In the genomic region with DNA sequence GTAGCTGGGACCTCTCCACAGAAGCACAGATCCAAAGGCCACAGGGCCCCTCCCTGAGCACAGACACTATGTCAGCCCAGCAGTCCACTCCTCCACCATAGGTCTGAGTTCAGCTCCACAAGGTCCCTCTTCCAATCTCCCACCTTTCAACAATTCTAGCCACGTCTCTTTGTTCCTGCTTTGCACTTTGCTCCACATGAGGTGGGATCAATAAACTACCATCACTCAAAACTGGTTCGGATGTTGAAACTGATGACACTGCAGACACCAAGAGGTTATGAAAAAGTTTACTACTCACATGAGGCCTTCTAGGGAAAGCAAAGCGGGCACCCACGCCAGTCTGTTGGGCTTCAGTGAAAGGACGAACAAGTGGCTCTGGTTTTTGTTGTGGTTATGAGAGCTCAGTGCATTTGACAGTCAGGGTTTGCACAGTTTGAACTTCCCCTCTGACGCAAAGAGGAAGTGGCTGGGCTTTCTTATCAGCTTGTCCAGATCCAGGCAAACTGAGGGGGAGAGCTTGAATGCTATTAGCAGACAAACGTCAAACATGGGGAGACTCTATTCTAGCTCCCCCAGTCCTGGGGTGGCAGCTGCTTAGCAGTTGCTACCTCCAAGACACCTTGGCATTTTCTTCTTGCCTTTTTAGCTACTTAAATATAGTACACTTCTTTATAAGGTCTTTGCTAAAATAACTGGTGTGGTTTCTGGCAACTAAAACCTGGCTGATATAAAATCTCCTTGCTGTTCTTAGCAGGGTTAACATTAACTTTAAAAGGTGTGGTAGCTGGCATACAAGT, we compare ENCODE assay signal across 1 cellular context.
TF ChIP-seq lines count a peak whose summit lies in the region.

No MANE protein-coding gene starts in this region.

TF ChIP-seq in K562, 482 proteins besides CTCF, POLR2A, EP300 and RAD21 (continued from another document and continues in another):
- TF ChIP-seq, protein P1, sequence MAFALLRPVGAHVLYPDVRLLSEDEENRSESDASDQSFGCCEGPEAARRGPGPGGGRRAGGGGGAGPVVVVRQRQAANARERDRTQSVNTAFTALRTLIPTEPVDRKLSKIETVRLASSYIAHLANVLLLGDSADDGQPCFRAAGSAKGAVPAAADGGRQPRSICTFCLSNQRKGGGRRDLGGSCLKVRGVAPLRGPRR (CRISPR knock-in tag; IDR thresholded peaks at IDR 0.05): no peak
- TF ChIP-seq MAZ (CRISPR knock-in tag; conservative IDR thresholded peaks at IDR 0.05 in 1 of 2, IDR thresholded peaks at IDR 0.05 in 1 of 2) (peak; percentile 78 to 80; a peak in 3 of 4 replicates), THRAP3 (IDR thresholded peaks at IDR 0.05; ENCODE audit: borderline replicate concordance) (peak; percentile 74; the same call in 1 of the 2 replicates), RFX5 (IDR thresholded peaks at IDR 0.05; ENCODE audit: low read depth, low read length) (no peak), NCOA6 (IDR thresholded peaks at IDR 0.05) (peak; percentile 50; the same call in 1 of the 2 replicates), HMG20B (CRISPR knock-in tag; IDR thresholded peaks at IDR 0.05) (no peak), SUPT5H (IDR thresholded peaks at IDR 0.05) (peak; percentile 97), PURB (CRISPR knock-in tag; IDR thresholded peaks at IDR 0.05; ENCODE audit: low read depth) (no peak), ZNF76 (CRISPR knock-in tag; IDR thresholded peaks at IDR 0.05; ENCODE audit: borderline replicate concordance) (no peak), TEAD1 (CRISPR knock-in tag; IDR thresholded peaks at IDR 0.05) (peak; percentile 77 to 81), RBM14 (IDR thresholded peaks at IDR 0.05; ENCODE audit: borderline replicate concordance, insufficient read depth, low read depth, low read length) (no peak), RHOXF2B (CRISPR knock-in tag; conservative IDR thresholded peaks at IDR 0.05) (no peak; the same call in 1 of the 2 replicates), ZNF431 (CRISPR knock-in tag; IDR thresholded peaks at IDR 0.05) (0 out of 2 replicates have a peak, but pooled peaks have one; percentile 29), FOS (IDR thresholded peaks at IDR 0.05; ENCODE audit: extremely low read depth, insufficient read length) (no peak), CHD4 (IDR thresholded peaks at IDR 0.05; ENCODE audit: insufficient read depth, insufficient replicate concordance, low read depth, low read length, poor library complexity, severe bottlenecking) (no peak), MYC (IDR thresholded peaks at IDR 0.05; ENCODE audit: low read depth, low read length) (peak; percentile 77), MYC (CRISPR knock-in tag; IDR thresholded peaks at IDR 0.05; ENCODE audit: borderline replicate concordance, low read depth) (no peak), NBN (IDR thresholded peaks at IDR 0.05; ENCODE audit: low read depth) (peak; percentile 95), ARID1B (IDR thresholded peaks at IDR 0.05) (peak; percentile 99), ETV5 (CRISPR knock-in tag; IDR thresholded peaks at IDR 0.05; ENCODE audit: low read depth) (peak; percentile 98), ZNF696 (CRISPR knock-in tag; conservative IDR thresholded peaks at IDR 0.05) (no peak), TCF7L2 (IDR thresholded peaks at IDR 0.05; ENCODE audit: low read depth, low read length) (no peak), SMARCA5 (IDR thresholded peaks at IDR 0.05) (0 out of 2 replicates have a peak, but pooled peaks have one; percentile 61), PHF21A (IDR thresholded peaks at IDR 0.05; ENCODE audit: borderline replicate concordance, low read depth) (peak; percentile 93; the same call in 1 of the 2 replicates), GATAD2B (IDR thresholded peaks at IDR 0.05; ENCODE audit: borderline replicate concordance) (peak; percentile 88), SETDB1 (IDR thresholded peaks at IDR 0.05; ENCODE audit: low read length) (no peak), ZNF77 (CRISPR knock-in tag; IDR thresholded peaks at IDR 0.05) (no peak), KDM5B (IDR thresholded peaks at IDR 0.05; ENCODE audit: insufficient replicate concordance, low read depth, low read length) (peak; percentile 94), ZC3H11A (IDR thresholded peaks at IDR 0.05; ENCODE audit: low read depth, low read length) (peak; percentile 63; the same call in 1 of the 2 replicates), ZEB2 (IDR thresholded peaks at IDR 0.05) (peak; percentile 73; the same call in 1 of the 2 replicates), KLF1 (tag; IDR thresholded peaks at IDR 0.05) (peak; percentile 73), GATA2 (CRISPR knock-in tag; IDR thresholded peaks at IDR 0.05) (peak; percentile 98), SMAD1 (IDR thresholded peaks at IDR 0.05; ENCODE audit: low read depth, low read length, partially characterized antibody) (peak; percentile 93), MYNN (IDR thresholded peaks at IDR 0.05) (peak; percentile 94), MYNN (CRISPR knock-in tag; IDR thresholded peaks at IDR 0.05) (no peak), ZNF197 (CRISPR knock-in tag; IDR thresholded peaks at IDR 0.05; ENCODE audit: low read depth) (peak; percentile 80; the same call in 1 of the 2 replicates), PCBP2 (IDR thresholded peaks at IDR 0.05; ENCODE audit: low read depth, low read length, poor library complexity, severe bottlenecking) (no peak)
- TF ChIP-seq, protein P2, sequence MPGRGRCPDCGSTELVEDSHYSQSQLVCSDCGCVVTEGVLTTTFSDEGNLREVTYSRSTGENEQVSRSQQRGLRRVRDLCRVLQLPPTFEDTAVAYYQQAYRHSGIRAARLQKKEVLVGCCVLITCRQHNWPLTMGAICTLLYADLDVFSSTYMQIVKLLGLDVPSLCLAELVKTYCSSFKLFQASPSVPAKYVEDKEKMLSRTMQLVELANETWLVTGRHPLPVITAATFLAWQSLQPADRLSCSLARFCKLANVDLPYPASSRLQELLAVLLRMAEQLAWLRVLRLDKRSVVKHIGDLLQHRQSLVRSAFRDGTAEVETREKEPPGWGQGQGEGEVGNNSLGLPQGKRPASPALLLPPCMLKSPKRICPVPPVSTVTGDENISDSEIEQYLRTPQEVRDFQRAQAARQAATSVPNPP (IDR thresholded peaks at IDR 0.05; ENCODE audit: borderline replicate concordance, insufficient read depth, insufficient read length): no peak
- TF ChIP-seq, protein P3, sequence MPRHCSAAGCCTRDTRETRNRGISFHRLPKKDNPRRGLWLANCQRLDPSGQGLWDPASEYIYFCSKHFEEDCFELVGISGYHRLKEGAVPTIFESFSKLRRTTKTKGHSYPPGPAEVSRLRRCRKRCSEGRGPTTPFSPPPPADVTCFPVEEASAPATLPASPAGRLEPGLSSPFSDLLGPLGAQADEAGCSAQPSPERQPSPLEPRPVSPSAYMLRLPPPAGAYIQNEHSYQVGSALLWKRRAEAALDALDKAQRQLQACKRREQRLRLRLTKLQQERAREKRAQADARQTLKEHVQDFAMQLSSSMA (CRISPR knock-in tag; IDR thresholded peaks at IDR 0.05): peak; percentile 52; the same call in 1 of the 2 replicates
- TF ChIP-seq, protein P4, sequence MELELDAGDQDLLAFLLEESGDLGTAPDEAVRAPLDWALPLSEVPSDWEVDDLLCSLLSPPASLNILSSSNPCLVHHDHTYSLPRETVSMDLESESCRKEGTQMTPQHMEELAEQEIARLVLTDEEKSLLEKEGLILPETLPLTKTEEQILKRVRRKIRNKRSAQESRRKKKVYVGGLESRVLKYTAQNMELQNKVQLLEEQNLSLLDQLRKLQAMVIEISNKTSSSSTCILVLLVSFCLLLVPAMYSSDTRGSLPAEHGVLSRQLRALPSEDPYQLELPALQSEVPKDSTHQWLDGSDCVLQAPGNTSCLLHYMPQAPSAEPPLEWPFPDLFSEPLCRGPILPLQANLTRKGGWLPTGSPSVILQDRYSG (tag; conservative IDR thresholded peaks at IDR 0.05; ENCODE audit: low read depth): peak; percentile 41
- TF ChIP-seq, protein P5, sequence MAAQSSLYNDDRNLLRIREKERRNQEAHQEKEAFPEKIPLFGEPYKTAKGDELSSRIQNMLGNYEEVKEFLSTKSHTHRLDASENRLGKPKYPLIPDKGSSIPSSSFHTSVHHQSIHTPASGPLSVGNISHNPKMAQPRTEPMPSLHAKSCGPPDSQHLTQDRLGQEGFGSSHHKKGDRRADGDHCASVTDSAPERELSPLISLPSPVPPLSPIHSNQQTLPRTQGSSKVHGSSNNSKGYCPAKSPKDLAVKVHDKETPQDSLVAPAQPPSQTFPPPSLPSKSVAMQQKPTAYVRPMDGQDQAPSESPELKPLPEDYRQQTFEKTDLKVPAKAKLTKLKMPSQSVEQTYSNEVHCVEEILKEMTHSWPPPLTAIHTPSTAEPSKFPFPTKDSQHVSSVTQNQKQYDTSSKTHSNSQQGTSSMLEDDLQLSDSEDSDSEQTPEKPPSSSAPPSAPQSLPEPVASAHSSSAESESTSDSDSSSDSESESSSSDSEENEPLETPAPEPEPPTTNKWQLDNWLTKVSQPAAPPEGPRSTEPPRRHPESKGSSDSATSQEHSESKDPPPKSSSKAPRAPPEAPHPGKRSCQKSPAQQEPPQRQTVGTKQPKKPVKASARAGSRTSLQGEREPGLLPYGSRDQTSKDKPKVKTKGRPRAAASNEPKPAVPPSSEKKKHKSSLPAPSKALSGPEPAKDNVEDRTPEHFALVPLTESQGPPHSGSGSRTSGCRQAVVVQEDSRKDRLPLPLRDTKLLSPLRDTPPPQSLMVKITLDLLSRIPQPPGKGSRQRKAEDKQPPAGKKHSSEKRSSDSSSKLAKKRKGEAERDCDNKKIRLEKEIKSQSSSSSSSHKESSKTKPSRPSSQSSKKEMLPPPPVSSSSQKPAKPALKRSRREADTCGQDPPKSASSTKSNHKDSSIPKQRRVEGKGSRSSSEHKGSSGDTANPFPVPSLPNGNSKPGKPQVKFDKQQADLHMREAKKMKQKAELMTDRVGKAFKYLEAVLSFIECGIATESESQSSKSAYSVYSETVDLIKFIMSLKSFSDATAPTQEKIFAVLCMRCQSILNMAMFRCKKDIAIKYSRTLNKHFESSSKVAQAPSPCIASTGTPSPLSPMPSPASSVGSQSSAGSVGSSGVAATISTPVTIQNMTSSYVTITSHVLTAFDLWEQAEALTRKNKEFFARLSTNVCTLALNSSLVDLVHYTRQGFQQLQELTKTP (IDR thresholded peaks at IDR 0.05; ENCODE audit: low read depth in 1 of 2, partially characterized antibody in 2 of 2): peak in 1 of 2 experiments; percentile 93
- TF ChIP-seq, protein P6, sequence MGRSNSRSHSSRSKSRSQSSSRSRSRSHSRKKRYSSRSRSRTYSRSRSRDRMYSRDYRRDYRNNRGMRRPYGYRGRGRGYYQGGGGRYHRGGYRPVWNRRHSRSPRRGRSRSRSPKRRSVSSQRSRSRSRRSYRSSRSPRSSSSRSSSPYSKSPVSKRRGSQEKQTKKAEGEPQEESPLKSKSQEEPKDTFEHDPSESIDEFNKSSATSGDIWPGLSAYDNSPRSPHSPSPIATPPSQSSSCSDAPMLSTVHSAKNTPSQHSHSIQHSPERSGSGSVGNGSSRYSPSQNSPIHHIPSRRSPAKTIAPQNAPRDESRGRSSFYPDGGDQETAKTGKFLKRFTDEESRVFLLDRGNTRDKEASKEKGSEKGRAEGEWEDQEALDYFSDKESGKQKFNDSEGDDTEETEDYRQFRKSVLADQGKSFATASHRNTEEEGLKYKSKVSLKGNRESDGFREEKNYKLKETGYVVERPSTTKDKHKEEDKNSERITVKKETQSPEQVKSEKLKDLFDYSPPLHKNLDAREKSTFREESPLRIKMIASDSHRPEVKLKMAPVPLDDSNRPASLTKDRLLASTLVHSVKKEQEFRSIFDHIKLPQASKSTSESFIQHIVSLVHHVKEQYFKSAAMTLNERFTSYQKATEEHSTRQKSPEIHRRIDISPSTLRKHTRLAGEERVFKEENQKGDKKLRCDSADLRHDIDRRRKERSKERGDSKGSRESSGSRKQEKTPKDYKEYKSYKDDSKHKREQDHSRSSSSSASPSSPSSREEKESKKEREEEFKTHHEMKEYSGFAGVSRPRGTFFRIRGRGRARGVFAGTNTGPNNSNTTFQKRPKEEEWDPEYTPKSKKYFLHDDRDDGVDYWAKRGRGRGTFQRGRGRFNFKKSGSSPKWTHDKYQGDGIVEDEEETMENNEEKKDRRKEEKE (IDR thresholded peaks at IDR 0.05; ENCODE audit: borderline replicate concordance in 1 of 2, control insufficient read depth in 1 of 2, low read depth in 2 of 2, low read length in 1 of 2): 0 out of 4 replicates have a peak, but pooled peaks of 1 of the 2 experiments have one; percentile 12
- TF ChIP-seq, protein P7, sequence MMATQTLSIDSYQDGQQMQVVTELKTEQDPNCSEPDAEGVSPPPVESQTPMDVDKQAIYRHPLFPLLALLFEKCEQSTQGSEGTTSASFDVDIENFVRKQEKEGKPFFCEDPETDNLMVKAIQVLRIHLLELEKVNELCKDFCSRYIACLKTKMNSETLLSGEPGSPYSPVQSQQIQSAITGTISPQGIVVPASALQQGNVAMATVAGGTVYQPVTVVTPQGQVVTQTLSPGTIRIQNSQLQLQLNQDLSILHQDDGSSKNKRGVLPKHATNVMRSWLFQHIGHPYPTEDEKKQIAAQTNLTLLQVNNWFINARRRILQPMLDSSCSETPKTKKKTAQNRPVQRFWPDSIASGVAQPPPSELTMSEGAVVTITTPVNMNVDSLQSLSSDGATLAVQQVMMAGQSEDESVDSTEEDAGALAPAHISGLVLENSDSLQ (IDR thresholded peaks at IDR 0.05): peak; percentile 90
- TF ChIP-seq, protein P8, sequence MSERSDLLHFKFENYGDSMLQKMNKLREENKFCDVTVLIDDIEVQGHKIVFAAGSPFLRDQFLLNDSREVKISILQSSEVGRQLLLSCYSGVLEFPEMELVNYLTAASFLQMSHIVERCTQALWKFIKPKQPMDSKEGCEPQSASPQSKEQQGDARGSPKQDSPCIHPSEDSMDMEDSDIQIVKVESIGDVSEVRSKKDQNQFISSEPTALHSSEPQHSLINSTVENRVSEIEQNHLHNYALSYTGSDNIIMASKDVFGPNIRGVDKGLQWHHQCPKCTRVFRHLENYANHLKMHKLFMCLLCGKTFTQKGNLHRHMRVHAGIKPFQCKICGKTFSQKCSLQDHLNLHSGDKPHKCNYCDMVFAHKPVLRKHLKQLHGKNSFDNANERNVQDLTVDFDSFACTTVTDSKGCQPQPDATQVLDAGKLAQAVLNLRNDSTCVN (CRISPR knock-in tag; IDR thresholded peaks at IDR 0.05): peak; percentile 71; the same call in 1 of the 2 replicates
- TF ChIP-seq, protein P9, sequence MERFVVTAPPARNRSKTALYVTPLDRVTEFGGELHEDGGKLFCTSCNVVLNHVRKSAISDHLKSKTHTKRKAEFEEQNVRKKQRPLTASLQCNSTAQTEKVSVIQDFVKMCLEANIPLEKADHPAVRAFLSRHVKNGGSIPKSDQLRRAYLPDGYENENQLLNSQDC (CRISPR knock-in tag; IDR thresholded peaks at IDR 0.05): 0 out of 2 replicates have a peak, but pooled peaks have one; percentile 38
